In genomic region chr13:107301724-107302374, GRCh38 we compare ENCODE assay signal across 14 cellular contexts.
DNase-seq lines count a peak whose midpoint lies in the region; ATAC-seq, FAIRE-seq and TF ChIP-seq lines count a peak whose summit lies in the region.
"Had no signal": no experiment of that assay in that cellular context is flagged by ENCODE, and none has a peak within 500 bp of the region (broad histone marks: within the 10 kb centered on the region; RNA-seq: fewer than 3 reads in every experiment).

No MANE protein-coding gene starts in this region.

- TF ChIP-seq CTCF in endothelial cell of umbilical vein (IDR thresholded peaks at IDR 0.05; ENCODE audit: extremely low read depth in 1 of 2, insufficient read depth in 1 of 2, low read depth in 1 of 2, low read length in 2 of 2): peak in 1 of 2 donors; percentile 2

- no peak for ATAC-seq in GM21737 (IDR thresholded peaks at IDR 0.05; ENCODE audit: unreplicated experiment)
- ATAC-seq: Panc1 had no signal

- no peaks in the 10 kb centered on the region for H3K36me3 ChIP-seq in endothelial cell of umbilical vein (ENCODE audit: control insufficient read depth in 2 of 2, extremely low read depth in 1 of 2, insufficient read depth in 2 of 2, low read length in 2 of 2)

- H3K9me1 ChIP-seq in endothelial cell of umbilical vein (replicated peaks; ENCODE audit: control insufficient read depth, extremely low read depth, insufficient read depth, low read length): no peaks in the 10 kb centered on the region

- DNase-seq in SHP77 treated with DMSO at 0.1 percent for 48 hours (lab: John Stamatoyannopoulos, UW) (peak; percentile 16), SHP77 (lab: John Stamatoyannopoulos, UW) (no peak), NCI-H82 (lab: John Stamatoyannopoulos, UW) (peak; percentile 93), endothelial cell of umbilical vein (ENCODE audit: low read depth, low spot score) (peak; percentile 17), cerebellar nuclear complex (lab: John Stamatoyannopoulos, UW) (no peak), NCI-H2029 (lab: John Stamatoyannopoulos, UW) (no peak)
- no peak for DNase-seq in activated CD4-positive, alpha-beta T cell treated with anti-CD3 and anti-CD28 coated beads, Interleukin-2, amount 50 U/mL, for 1 hour
- DNase-seq: activated CD4-positive, alpha-beta T cell treated with anti-CD3 and anti-CD28 coated beads, Interleukin-2, amount 10 ng/mL, durations not matched to agents 7 days and 5 days; anterior cingulate cortex; Calu3; KBM-7; T-helper 2 cell had no signal

- intact Hi-C loops in endothelial cell of umbilical vein (cut with micrococcal nuclease): loop anchor here (1.0 to 5.0 kb wide), 2 partner anchors 348 to 565 kb away; a partner anchor contains a TSS

- no peak for FAIRE-seq in endothelial cell of umbilical vein (lab: Jason Lieb, UNC)

- no peak for TF ChIP-seq POLR2A in endothelial cell of umbilical vein (IDR thresholded peaks at IDR 0.05; ENCODE audit: low read depth, low read length)

- H3K4me2 ChIP-seq in endothelial cell of umbilical vein (ENCODE audit: insufficient read depth, low read length): no peak overlapping the region

- POLR2A ChIA-PET in endothelial cell of umbilical vein (lab: Charles Lee): no interaction called here

- no peak overlapping the region for H3K4me3 ChIP-seq in endothelial cell of umbilical vein (replicated peaks in 1 of 3; ENCODE audit: insufficient read depth in 1 of 3, low read depth in 1 of 3, low read length in 3 of 3)

- no TSS peak for BruUV-seq in endothelial cell of umbilical vein (replicated peaks; lab: Mats Ljungman, UMichigan)

- dilution Hi-C loops in endothelial cell of umbilical vein (cut with MboI; ENCODE audit: extremely low pct_ligation_motif_present, low sequenced_read_pairs): no loop called here

- no peaks in the 10 kb centered on the region for H3K4me1 ChIP-seq in endothelial cell of umbilical vein (ENCODE audit: control insufficient read depth, extremely low read depth, insufficient read depth, low read length)

- no peaks in the 10 kb centered on the region for H3K79me2 ChIP-seq in endothelial cell of umbilical vein (ENCODE audit: control insufficient read depth, insufficient read depth, low read length)

- no peak overlapping the region for H3K27ac ChIP-seq in endothelial cell of umbilical vein (ENCODE audit: insufficient read depth, low read depth, low read length)

- H4K20me1 ChIP-seq in endothelial cell of umbilical vein (replicated peaks; ENCODE audit: control insufficient read depth, extremely low read depth, insufficient read depth, low read length): no peaks in the 10 kb centered on the region

- no peak overlapping the region for H3K9ac ChIP-seq in endothelial cell of umbilical vein (replicated peaks; ENCODE audit: extremely low read depth, insufficient read depth, low read length)

- no peaks in the 10 kb centered on the region for H3K9me3 ChIP-seq in endothelial cell of umbilical vein (replicated peaks; ENCODE audit: control insufficient read depth, insufficient read depth, low read length)

- H3K27me3 ChIP-seq in endothelial cell of umbilical vein (ENCODE audit: control insufficient read depth in 2 of 2, insufficient read depth in 2 of 2, low read length in 2 of 2): no peaks in the 10 kb centered on the region

- no peak overlapping the region for H2AFZ ChIP-seq in endothelial cell of umbilical vein (ENCODE audit: low read depth, low read length)

- CTCF ChIA-PET in endothelial cell of umbilical vein (lab: Charles Lee): interaction anchor here (0.9 to 2.8 kb wide), 10 partner anchors 9 to 854 kb away, joined by 3 to 24 read pairs (median 4); a partner anchor contains a TSS

TF ChIP-seq in endothelial cell of umbilical vein, 7 proteins besides CTCF, POLR2A, EP300 and RAD21:
- TF ChIP-seq JUN (IDR thresholded peaks at IDR 0.05; ENCODE audit: borderline replicate concordance, insufficient read depth, insufficient read length, low read depth): no peak
- no peak for TF ChIP-seq POLR2AphosphoS5 (IDR thresholded peaks at IDR 0.05; ENCODE audit: insufficient read depth, low read depth, low read length)
- no peak for TF ChIP-seq EZH2 (IDR thresholded peaks at IDR 0.05; ENCODE audit: borderline replicate concordance, low read depth, low read length, severe bottlenecking)
- no peak for TF ChIP-seq FOS (IDR thresholded peaks at IDR 0.05; ENCODE audit: borderline replicate concordance, insufficient read depth, low read length)
- TF ChIP-seq, protein P1, sequence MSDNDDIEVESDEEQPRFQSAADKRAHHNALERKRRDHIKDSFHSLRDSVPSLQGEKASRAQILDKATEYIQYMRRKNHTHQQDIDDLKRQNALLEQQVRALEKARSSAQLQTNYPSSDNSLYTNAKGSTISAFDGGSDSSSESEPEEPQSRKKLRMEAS (IDR thresholded peaks at IDR 0.05; ENCODE audit: insufficient read depth, insufficient read length): no peak
- no peak for TF ChIP-seq MYC (IDR thresholded peaks at IDR 0.05; ENCODE audit: low read depth, low read length)
- no peak for TF ChIP-seq GATA2 (IDR thresholded peaks at IDR 0.05; ENCODE audit: insufficient read depth, insufficient read length, low read depth, low read length)

Comparison
In these comparisons a context has a peak if more than half of its experiments do, and no peak if none do; other contexts are left out.
1. DNase-seq: peak in SHP77 treated with DMSO at 0.1 percent for 48 hours (single experiment), NCI-H82 (single experiment) and endothelial cell of umbilical vein (single experiment); none in SHP77 (0 of 2), activated CD4-positive, alpha-beta T cell treated with anti-CD3 and anti-CD28 coated beads, Interleukin-2, amount 50 U/mL, for 1 hour (single experiment), cerebellar nuclear complex (0 of 2) and NCI-H2029 (single experiment).